ENCODE assay signal across 1 cellular context in genomic region chr16:57999971-58000705, GRCh38.
A peak's percentile ranks its signal among the peaks of the same experiment; 100 is the strongest.
TF ChIP-seq lines count a peak whose summit lies in the region.

TSS of gene ZNF319 (minus strand) at chr16:58000672. CDS start at chr16:57998265, 2,407 bp downstream.

TF ChIP-seq in K562, 482 proteins besides CTCF, POLR2A, EP300 and RAD21 (continued from another document):
- TF ChIP-seq, protein P1, sequence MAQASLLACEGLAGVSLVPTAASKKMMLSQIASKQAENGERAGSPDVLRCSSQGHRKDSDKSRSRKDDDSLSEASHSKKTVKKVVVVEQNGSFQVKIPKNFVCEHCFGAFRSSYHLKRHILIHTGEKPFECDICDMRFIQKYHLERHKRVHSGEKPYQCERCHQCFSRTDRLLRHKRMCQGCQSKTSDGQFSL (CRISPR knock-in tag; IDR thresholded peaks at IDR 0.05): peak; percentile 47; the same call in 1 of the 2 replicates
- TF ChIP-seq, protein P1 (tag; IDR thresholded peaks at IDR 0.05): no peak
- TF ChIP-seq FOXM1 (IDR thresholded peaks at IDR 0.05; ENCODE audit: low read depth) (no peak), FOXM1 (CRISPR knock-in tag; IDR thresholded peaks at IDR 0.05; ENCODE audit: low read depth) (0 out of 2 replicates have a peak, but pooled peaks have one; percentile 59), RBM25 (IDR thresholded peaks at IDR 0.05; ENCODE audit: low read depth, low read length, severe bottlenecking) (peak; percentile 40), IRF2 (CRISPR knock-in tag; IDR thresholded peaks at IDR 0.05) (no peak), ZNF639 (CRISPR knock-in tag; conservative IDR thresholded peaks at IDR 0.05 in 1 of 2, IDR thresholded peaks at IDR 0.05 in 1 of 2) (peak in 1 of 2 experiments; percentile 98; a peak in 2 of 4 replicates), ZBTB1 (CRISPR knock-in tag; IDR thresholded peaks at IDR 0.05; ENCODE audit: borderline replicate concordance, low read depth) (peak; percentile 42; the same call in 1 of the 2 replicates), NR1H2 (CRISPR knock-in tag; IDR thresholded peaks at IDR 0.05) (0 out of 2 replicates have a peak, but pooled peaks have one; percentile 34), ZNF431 (CRISPR knock-in tag; IDR thresholded peaks at IDR 0.05) (0 out of 2 replicates have a peak, but pooled peaks have one; percentile 20), ZBTB33 (CRISPR knock-in tag; IDR thresholded peaks at IDR 0.05) (no peak)
- TF ChIP-seq, protein P2, sequence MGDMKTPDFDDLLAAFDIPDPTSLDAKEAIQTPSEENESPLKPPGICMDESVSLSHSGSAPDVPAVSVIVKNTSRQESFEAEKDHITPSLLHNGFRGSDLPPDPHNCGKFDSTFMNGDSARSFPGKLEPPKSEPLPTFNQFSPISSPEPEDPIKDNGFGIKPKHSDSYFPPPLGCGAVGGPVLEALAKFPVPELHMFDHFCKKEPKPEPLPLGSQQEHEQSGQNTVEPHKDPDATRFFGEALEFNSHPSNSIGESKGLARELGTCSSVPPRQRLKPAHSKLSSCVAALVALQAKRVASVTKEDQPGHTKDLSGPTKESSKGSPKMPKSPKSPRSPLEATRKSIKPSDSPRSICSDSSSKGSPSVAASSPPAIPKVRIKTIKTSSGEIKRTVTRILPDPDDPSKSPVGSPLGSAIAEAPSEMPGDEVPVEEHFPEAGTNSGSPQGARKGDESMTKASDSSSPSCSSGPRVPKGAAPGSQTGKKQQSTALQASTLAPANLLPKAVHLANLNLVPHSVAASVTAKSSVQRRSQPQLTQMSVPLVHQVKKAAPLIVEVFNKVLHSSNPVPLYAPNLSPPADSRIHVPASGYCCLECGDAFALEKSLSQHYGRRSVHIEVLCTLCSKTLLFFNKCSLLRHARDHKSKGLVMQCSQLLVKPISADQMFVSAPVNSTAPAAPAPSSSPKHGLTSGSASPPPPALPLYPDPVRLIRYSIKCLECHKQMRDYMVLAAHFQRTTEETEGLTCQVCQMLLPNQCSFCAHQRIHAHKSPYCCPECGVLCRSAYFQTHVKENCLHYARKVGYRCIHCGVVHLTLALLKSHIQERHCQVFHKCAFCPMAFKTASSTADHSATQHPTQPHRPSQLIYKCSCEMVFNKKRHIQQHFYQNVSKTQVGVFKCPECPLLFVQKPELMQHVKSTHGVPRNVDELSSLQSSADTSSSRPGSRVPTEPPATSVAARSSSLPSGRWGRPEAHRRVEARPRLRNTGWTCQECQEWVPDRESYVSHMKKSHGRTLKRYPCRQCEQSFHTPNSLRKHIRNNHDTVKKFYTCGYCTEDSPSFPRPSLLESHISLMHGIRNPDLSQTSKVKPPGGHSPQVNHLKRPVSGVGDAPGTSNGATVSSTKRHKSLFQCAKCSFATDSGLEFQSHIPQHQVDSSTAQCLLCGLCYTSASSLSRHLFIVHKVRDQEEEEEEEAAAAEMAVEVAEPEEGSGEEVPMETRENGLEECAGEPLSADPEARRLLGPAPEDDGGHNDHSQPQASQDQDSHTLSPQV (IDR thresholded peaks at IDR 0.05): 0 out of 2 replicates have a peak, but pooled peaks have one; percentile 59
